10 cellular contexts compared by ENCODE assay signal in genomic region chr22:20464096-20464614, GRCh38. TPM values are rescaled to one million over a fixed set of nuclear protein-coding genes. Genes with fewer than 3 reads are reported as not detected.
A peak's percentile ranks its signal among the peaks of the same experiment; 100 is the strongest.
DNase-seq lines count a peak whose midpoint lies in the region; ATAC-seq, FAIRE-seq and TF ChIP-seq lines count a peak whose summit lies in the region.
"Had no signal": no experiment of that assay in that cellular context is flagged by ENCODE, and none has a peak within 500 bp of the region (broad histone marks: within the 10 kb centered on the region; RNA-seq: fewer than 3 reads in every experiment).

No MANE protein-coding gene starts in this region.

- intact Hi-C loops in left ventricle myocardium inferior (cut with micrococcal nuclease) (no loop called here), heart left ventricle (cut with DNase I) (no loop called here), vagina (cut with DNase I) (loop anchor here (10.0 kb wide), 1 partner anchor 59 kb away; no protein-coding TSS in a partner anchor)

- peak overlapping the region; percentile 82 for H3K4me3 Mint-ChIP-seq in activated T-helper 17 cell treated with anti-CD3 and anti-CD28 coated beads, Interleukin-2, amount 50 U/mL, for 72 hours

- DNase-seq in left ventricle myocardium inferior (no peak), heart left ventricle (no peak), vagina (ENCODE audit: extremely low spot score in 2 of 2) (no peak), putamen (ENCODE audit: low spot score) (no peak), HTR-8/SVneo (ENCODE audit: insufficient read length, low spot score) (no peak)

- H3K4me1 Mint-ChIP-seq in activated T-helper 17 cell treated with anti-CD3 and anti-CD28 coated beads, Interleukin-2, amount 50 U/mL, for 72 hours = peaks cover 29% of the 10 kb centered on the region

- no peak for FAIRE-seq in HTR-8/SVneo (lab: Jason Lieb, UNC)
- FAIRE-seq: A549 had no signal

- ATAC-seq in heart left ventricle = no peak
- ATAC-seq in activated T-helper 17 cell treated with anti-CD3 and anti-CD28 coated beads, Interleukin-2, amount 50 U/mL, for 72 hours (replicated peaks) = peak; percentile 92
- no peak for ATAC-seq in HG02759 (IDR thresholded peaks at IDR 0.05; ENCODE audit: unreplicated experiment)
- ATAC-seq: A549 had no signal

- H3K36me3 ChIP-seq in left ventricle myocardium inferior = peaks cover 21% of the 10 kb centered on the region
- H3K36me3 ChIP-seq in heart left ventricle = peaks cover 0 to 37% (median 18%) of the 10 kb centered on the region in 9 donors
- H3K36me3 ChIP-seq in skeletal muscle tissue (ENCODE audit: control insufficient read depth in 3 of 3, insufficient read depth in 3 of 3, low read length in 3 of 3) = peaks cover 13 to 18% (median 13%) of the 10 kb centered on the region in 3 donors
- no peaks in the 10 kb centered on the region for H3K36me3 ChIP-seq in vagina

- 87 to 92% (median 91%) methylated on average over 8 to 11 of the region's 11 CpGs for WGBS in heart left ventricle, 4 donors

- H3K4me3 ChIP-seq in left ventricle myocardium inferior (no peak overlapping the region), heart left ventricle (no peak overlapping the region), skeletal muscle tissue (ENCODE audit: low read length in 3 of 3) (no peak overlapping the region), vagina (no peak overlapping the region)
- H3K4me3 ChIP-seq: A549, SK-N-MC had no signal

- H3K9me3 ChIP-seq in left ventricle myocardium inferior (replicated peaks) (no peaks in the 10 kb centered on the region), heart left ventricle (no peaks in the 10 kb centered on the region), skeletal muscle tissue (ENCODE audit: control insufficient read depth in 3 of 3, low read length in 3 of 3) (no peaks in the 10 kb centered on the region), vagina (no peaks in the 10 kb centered on the region)
- H3K9me3 ChIP-seq: A549 had no signal

- peak overlapping the region; percentile 96 for H3K27ac Mint-ChIP-seq in activated T-helper 17 cell treated with anti-CD3 and anti-CD28 coated beads, Interleukin-2, amount 50 U/mL, for 72 hours

- H3K9me3 Mint-ChIP-seq in activated T-helper 17 cell treated with anti-CD3 and anti-CD28 coated beads, Interleukin-2, amount 50 U/mL, for 72 hours = no peaks in the 10 kb centered on the region

- TF ChIP-seq CTCF in left ventricle myocardium inferior (IDR thresholded peaks at IDR 0.05; ENCODE audit: borderline replicate concordance) (no peak), heart left ventricle (IDR thresholded peaks at IDR 0.05) (no peak), vagina (IDR thresholded peaks at IDR 0.05) (no peak)

- H3K27me3 ChIP-seq in left ventricle myocardium inferior (ENCODE audit: low read depth) (no peaks in the 10 kb centered on the region), heart left ventricle (no peaks in the 10 kb centered on the region), skeletal muscle tissue (ENCODE audit: control insufficient read depth in 3 of 3, insufficient read depth in 3 of 3, low read length in 3 of 3) (no peaks in the 10 kb centered on the region), vagina (no peaks in the 10 kb centered on the region)

- no peaks in the 10 kb centered on the region for H3K27me3 Mint-ChIP-seq in activated T-helper 17 cell treated with anti-CD3 and anti-CD28 coated beads, Interleukin-2, amount 50 U/mL, for 72 hours

- peak overlapping the region; percentile 5 for H3K27ac ChIP-seq in left ventricle myocardium inferior (replicated peaks)
- peak overlapping the region in 4 of 12 donors; percentile 27 to 90 (median 44) for H3K27ac ChIP-seq in heart left ventricle
- H3K27ac ChIP-seq in skeletal muscle tissue (ENCODE audit: low read depth, low read length) = peak overlapping the region; percentile 58
- H3K27ac ChIP-seq in vagina = peak overlapping the region; percentile 23
- H3K27ac ChIP-seq: A549, SK-N-MC had no signal

- H3K4me1 ChIP-seq in left ventricle myocardium inferior (peaks cover 25% of the 10 kb centered on the region), heart left ventricle (peaks cover 0 to 31% (median 7%) of the 10 kb centered on the region in 12 donors), skeletal muscle tissue (ENCODE audit: control insufficient read depth in 3 of 3, insufficient read depth in 3 of 3, low read length in 3 of 3) (peaks cover 12 to 20% (median 17%) of the 10 kb centered on the region in 3 donors), vagina (peaks cover 9% of the 10 kb centered on the region)
- H3K4me1 ChIP-seq: A549 had no signal

- H3K36me3 Mint-ChIP-seq in activated T-helper 17 cell treated with anti-CD3 and anti-CD28 coated beads, Interleukin-2, amount 50 U/mL, for 72 hours (ENCODE audit: low read depth) = no peaks in the 10 kb centered on the region

- TF ChIP-seq POLR2A in heart left ventricle (IDR thresholded peaks at IDR 0.05) (no peak), vagina (IDR thresholded peaks at IDR 0.05) (no peak)

- H3K9ac ChIP-seq in skeletal muscle tissue (ENCODE audit: low read depth in 1 of 3, low read length in 3 of 3) = no peak overlapping the region

RNA-seq across cellular contexts. Expression of gene SCARF2, which starts 26.5 kb away (rescaled TPM):
- total RNA-seq in left ventricle myocardium inferior (3.1 TPM), heart left ventricle (10 to 100 TPM in 1 of 9 donors, 1 to 10 TPM in 8; 2.4 to 10.1 (median 3.1) TPM), skeletal muscle tissue (7.8 TPM), vagina (32.2 TPM)
- polyA plus RNA-seq in heart left ventricle = 1 to 10 TPM; 1.5 to 2.7 TPM
- total RNA-seq in activated T-helper 17 cell treated with anti-CD3 and anti-CD28 coated beads, Interleukin-2, amount 50 U/mL, for 72 hours = 1 to 10 TPM in 1 of 2 donors, under 1 TPM in 1; 0.43 to 1.5 TPM

RNA-seq across cellular contexts. Expression of gene KLHL22, which starts 31.4 kb away (rescaled TPM):
- total RNA-seq in left ventricle myocardium inferior (16.1 TPM), heart left ventricle (10 to 100 TPM; 10.2 to 23.6 (median 17.1) TPM), skeletal muscle tissue (35.5 TPM), vagina (20.1 TPM)
- polyA plus RNA-seq in heart left ventricle = 10 to 100 TPM; 11.3 to 14.3 TPM
- 10 to 100 TPM; 19.3 to 22.4 TPM for total RNA-seq in activated T-helper 17 cell treated with anti-CD3 and anti-CD28 coated beads, Interleukin-2, amount 50 U/mL, for 72 hours

RNA-seq across cellular contexts. Expression of gene MED15, which starts 43.3 kb away (rescaled TPM):
- total RNA-seq in left ventricle myocardium inferior (40.3 TPM), heart left ventricle (10 to 100 TPM; 27.9 to 78.3 (median 43.0) TPM), skeletal muscle tissue (16.7 TPM), vagina (72.2 TPM)
- polyA plus RNA-seq in heart left ventricle = 10 to 100 TPM; 29.1 to 42.6 TPM
- 100 to 1,000 TPM; 115 to 118 TPM for total RNA-seq in activated T-helper 17 cell treated with anti-CD3 and anti-CD28 coated beads, Interleukin-2, amount 50 U/mL, for 72 hours
